8 cellular contexts compared by ENCODE assay signal in the genomic region with DNA sequence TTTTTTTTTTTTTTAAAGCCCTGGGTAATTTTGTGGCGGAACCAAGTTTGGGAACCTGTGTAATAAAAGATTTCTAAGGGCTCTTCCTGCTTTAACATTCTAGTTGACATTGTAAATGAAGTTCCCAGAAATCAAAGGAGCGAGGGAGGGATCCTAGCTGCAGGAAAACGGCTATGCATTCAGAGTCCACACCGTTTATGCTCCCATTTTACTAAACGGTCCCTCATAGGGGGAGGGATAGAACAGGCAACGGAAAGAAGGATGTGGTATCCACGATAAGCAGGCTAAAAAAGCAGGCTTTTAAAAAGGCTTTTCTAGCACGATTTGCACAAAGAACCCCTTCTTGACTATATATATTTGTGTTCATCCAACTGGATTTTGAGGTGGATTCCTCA. TPM values are rescaled to one million over a fixed set of nuclear protein-coding genes. Genes with fewer than 3 reads are reported as not detected.
A peak's percentile ranks its signal among the peaks of the same experiment; 100 is the strongest.
DNase-seq lines count a peak whose midpoint lies in the region; ATAC-seq and TF ChIP-seq lines count a peak whose summit lies in the region.

No MANE protein-coding gene starts in this region.

- peak overlapping the region; percentile 87 to 99 (median 92) for H3K4me3 Mint-ChIP-seq in CD8-positive, alpha-beta memory T cell
- peak overlapping the region; percentile 88 for H3K4me3 Mint-ChIP-seq in activated naive CD8-positive, alpha-beta T cell treated with anti-CD3 and anti-CD28 coated beads for 36 hours
- H3K4me3 Mint-ChIP-seq in stimulated activated memory B cell treated with anti-CD40 and anti-IgM and Interleukin-4, amounts not matched to agents 10 μg/mL and 1 μg/mL and 100 μg/mL, for 72 hours, result peak overlapping the region; percentile 92

- peak overlapping the region; percentile 62 for H3K4me3 ChIP-seq in CD8-positive, alpha-beta memory T cell (ENCODE audit: low read length)
- H3K4me3 ChIP-seq in HL-60 (replicated peaks; ENCODE audit: insufficient read depth, low read length), result peak overlapping the region; percentile 76
- peak overlapping the region; percentile 92 for H3K4me3 ChIP-seq in iPS-15b (ENCODE audit: low read depth, low read length)

- peaks cover 28% of the 10 kb centered on the region for H3K4me1 ChIP-seq in CD8-positive, alpha-beta memory T cell (ENCODE audit: insufficient read depth, low read length)
- H3K4me1 ChIP-seq in iPS-15b (ENCODE audit: control insufficient read depth, insufficient read depth, low read length), result peaks cover 7% of the 10 kb centered on the region

- no peak for DNase-seq in CD8-positive, alpha-beta memory T cell
- DNase-seq in HL-60 (ENCODE audit: low read depth in 1 of 2, low spot score in 1 of 2) (no peak), nucleus accumbens (lab: John Stamatoyannopoulos, UW) (no peak), T1000 (lab: John Stamatoyannopoulos, UW) (no peak)
- DNase-seq in activated naive CD8-positive, alpha-beta T cell treated with anti-CD3 and anti-CD28 coated beads for 36 hours, result no peak

- H3K9me3 ChIP-seq in CD8-positive, alpha-beta memory T cell (ENCODE audit: low read length), result no peaks in the 10 kb centered on the region
- H3K9me3 ChIP-seq in iPS-15b (ENCODE audit: control insufficient read depth, insufficient read depth, low read length), result no peaks in the 10 kb centered on the region

- H3K27ac ChIP-seq in CD8-positive, alpha-beta memory T cell (ENCODE audit: low read depth, low read length), result peak overlapping the region; percentile 21
- H3K27ac ChIP-seq in HL-60 (replicated peaks), result no peak overlapping the region

- H3K36me3 Mint-ChIP-seq in CD8-positive, alpha-beta memory T cell, result peaks cover 0 to 31% (median 4%) of the 10 kb centered on the region in 3 donors
- H3K36me3 Mint-ChIP-seq in activated naive CD8-positive, alpha-beta T cell treated with anti-CD3 and anti-CD28 coated beads for 36 hours, result peaks cover 4% of the 10 kb centered on the region
- peaks cover 8% of the 10 kb centered on the region for H3K36me3 Mint-ChIP-seq in stimulated activated memory B cell treated with anti-CD40 and anti-IgM and Interleukin-4, amounts not matched to agents 10 μg/mL and 1 μg/mL and 100 μg/mL, for 72 hours

- H3K27me3 Mint-ChIP-seq in CD8-positive, alpha-beta memory T cell, result peaks cover 2 to 3% of the 10 kb centered on the region in 2 donors
- H3K27me3 Mint-ChIP-seq in activated naive CD8-positive, alpha-beta T cell treated with anti-CD3 and anti-CD28 coated beads for 36 hours, result peaks cover 4% of the 10 kb centered on the region
- H3K27me3 Mint-ChIP-seq in stimulated activated memory B cell treated with anti-CD40 and anti-IgM and Interleukin-4, amounts not matched to agents 10 μg/mL and 1 μg/mL and 100 μg/mL, for 72 hours, result no peaks in the 10 kb centered on the region

- H3K27ac Mint-ChIP-seq in CD8-positive, alpha-beta memory T cell, result peak overlapping the region; percentile 38 to 96 (median 90)
- H3K27ac Mint-ChIP-seq in activated naive CD8-positive, alpha-beta T cell treated with anti-CD3 and anti-CD28 coated beads for 36 hours, result peak overlapping the region; percentile 79
- H3K27ac Mint-ChIP-seq in stimulated activated memory B cell treated with anti-CD40 and anti-IgM and Interleukin-4, amounts not matched to agents 10 μg/mL and 1 μg/mL and 100 μg/mL, for 72 hours, result peak overlapping the region; percentile 89

- peaks cover 40 to 54% (median 53%) of the 10 kb centered on the region in 3 donors for H3K4me1 Mint-ChIP-seq in CD8-positive, alpha-beta memory T cell
- H3K4me1 Mint-ChIP-seq in activated naive CD8-positive, alpha-beta T cell treated with anti-CD3 and anti-CD28 coated beads for 36 hours, result peaks cover 30% of the 10 kb centered on the region
- peaks cover 34% of the 10 kb centered on the region for H3K4me1 Mint-ChIP-seq in stimulated activated memory B cell treated with anti-CD40 and anti-IgM and Interleukin-4, amounts not matched to agents 10 μg/mL and 1 μg/mL and 100 μg/mL, for 72 hours

- POLR2A ChIA-PET in CD8-positive, alpha-beta memory T cell (lab: Charles Lee), result no interaction called here

- no peak for TF ChIP-seq CTCF in HL-60 (IDR thresholded peaks at IDR 0.05; ENCODE audit: insufficient read depth, low read length)

- H3K9me3 Mint-ChIP-seq in CD8-positive, alpha-beta memory T cell, result no peaks in the 10 kb centered on the region
- H3K9me3 Mint-ChIP-seq in activated naive CD8-positive, alpha-beta T cell treated with anti-CD3 and anti-CD28 coated beads for 36 hours, result no peaks in the 10 kb centered on the region
- H3K9me3 Mint-ChIP-seq in stimulated activated memory B cell treated with anti-CD40 and anti-IgM and Interleukin-4, amounts not matched to agents 10 μg/mL and 1 μg/mL and 100 μg/mL, for 72 hours, result no peaks in the 10 kb centered on the region

- ATAC-seq in stimulated activated memory B cell treated with anti-CD40 and anti-IgM and Interleukin-4, amounts not matched to agents 10 μg/mL and 1 μg/mL and 100 μg/mL, for 72 hours, result no peak
- no peak for ATAC-seq in activated CD4-positive, CD25-positive, alpha-beta regulatory T cell treated with anti-CD3 and anti-CD28 coated beads, Interleukin-2, amount 50 U/mL, for 24 hours

- CTCF ChIA-PET in CD8-positive, alpha-beta memory T cell (lab: Charles Lee), result no interaction called here

- peak overlapping the region; percentile 51 for H3K9ac ChIP-seq in iPS-15b (ENCODE audit: low read depth, low read length)

- H3K27me3 ChIP-seq in CD8-positive, alpha-beta memory T cell (ENCODE audit: insufficient read depth, low read length, poor library complexity, severe bottlenecking), result no peaks in the 10 kb centered on the region
- H3K27me3 ChIP-seq in HL-60 (ENCODE audit: insufficient read depth, poor library complexity, severe bottlenecking) (no peaks in the 10 kb centered on the region), iPS-15b (ENCODE audit: control insufficient read depth, insufficient read depth, low read length) (no peaks in the 10 kb centered on the region)

- no peaks in the 10 kb centered on the region for H3K36me3 ChIP-seq in CD8-positive, alpha-beta memory T cell (ENCODE audit: insufficient read depth, low read length)
- H3K36me3 ChIP-seq in iPS-15b (ENCODE audit: control insufficient read depth, insufficient read depth, low read length), result peaks cover 4% of the 10 kb centered on the region

RNA-seq across cellular contexts. Expression of a gene that starts 0.6 kb away (rescaled TPM):
- total RNA-seq in CD8-positive, alpha-beta memory T cell, result 1 to 10 TPM; 5.2 to 7.2 TPM
- polyA plus RNA-seq in CD8-positive, alpha-beta memory T cell, result 13.9 TPM
- 1 to 10 TPM; 7.3 to 7.8 TPM for total RNA-seq in activated naive CD8-positive, alpha-beta T cell treated with anti-CD3 and anti-CD28 coated beads for 36 hours

RNA-seq across cellular contexts. Expression of a gene that starts 35.7 kb away (rescaled TPM):
- total RNA-seq in CD8-positive, alpha-beta memory T cell, result under 1 TPM; 0.09 TPM
- 0.12 TPM for polyA plus RNA-seq in CD8-positive, alpha-beta memory T cell
- total RNA-seq in activated naive CD8-positive, alpha-beta T cell treated with anti-CD3 and anti-CD28 coated beads for 36 hours, result under 1 TPM; 0.23 to 0.24 TPM

RNA-seq across cellular contexts. Expression of a gene that starts 56.8 kb away (rescaled TPM):
- 10 to 100 TPM; 88.5 to 90.0 TPM for total RNA-seq in CD8-positive, alpha-beta memory T cell
- polyA plus RNA-seq in CD8-positive, alpha-beta memory T cell, result 60.0 TPM
- 10 to 100 TPM; 72.7 to 79.5 TPM for total RNA-seq in activated naive CD8-positive, alpha-beta T cell treated with anti-CD3 and anti-CD28 coated beads for 36 hours
